19 cellular contexts compared by ENCODE assay signal in the genomic region with DNA sequence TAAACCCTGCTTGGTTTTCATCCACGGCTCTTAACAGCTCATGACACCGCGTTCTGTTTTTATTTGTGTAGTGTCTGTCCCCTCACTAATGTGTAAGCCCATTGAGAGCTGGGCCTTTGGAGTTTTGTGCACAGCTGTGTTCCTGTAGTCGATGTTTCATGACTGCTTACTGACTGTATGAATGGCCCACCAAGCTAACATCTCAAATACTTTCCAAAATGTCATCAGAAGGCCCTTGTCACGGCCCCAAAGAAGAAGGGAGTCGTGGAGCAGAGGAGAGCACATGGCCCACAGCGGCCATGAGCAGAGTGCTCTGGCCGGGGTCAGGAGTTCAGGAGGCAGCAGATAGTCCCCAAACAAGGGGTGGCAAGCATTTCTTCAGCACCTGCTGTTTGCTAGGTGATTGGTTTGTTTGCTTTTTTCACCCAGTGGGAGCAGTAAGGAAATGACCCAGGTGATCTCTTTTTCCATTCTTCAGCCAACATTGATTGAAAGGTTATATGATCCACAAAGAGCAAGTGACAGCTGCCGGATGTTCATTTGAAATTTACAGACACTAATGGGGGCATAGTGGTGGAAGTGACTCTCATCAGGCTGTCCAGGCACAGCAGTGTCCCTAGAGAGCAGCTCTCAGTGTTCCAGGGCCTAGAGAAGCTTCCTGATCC.
A peak's percentile ranks its signal among the peaks of the same experiment; 100 is the strongest.
DNase-seq lines count a peak whose midpoint lies in the region; ATAC-seq and TF ChIP-seq lines count a peak whose summit lies in the region.
"Had no signal": no experiment of that assay in that cellular context is flagged by ENCODE, and none has a peak within 500 bp of the region (broad histone marks: within the 10 kb centered on the region; RNA-seq: fewer than 3 reads in every experiment).

No MANE protein-coding gene starts in this region.

- H4K8ac ChIP-seq in neuronal stem cell (ENCODE audit: low read depth, low read length), result no peak overlapping the region

- no peak overlapping the region for H3K27ac Mint-ChIP-seq in Calu3 (ENCODE audit: unreplicated experiment)
- H3K27ac Mint-ChIP-seq: memory B cell; stimulated activated naive CD8-positive, alpha-beta T cell treated with anti-CD3 and anti-CD28 coated beads, Interleukin-15, Interleukin-2, amounts not matched to agents 100 ng/mL and 50 ng/mL, for 24 hours had no signal

- H3K27ac ChIP-seq in neuronal stem cell (replicated peaks; ENCODE audit: low read length), result no peak overlapping the region
- H3K27ac ChIP-seq: epithelial cell of prostate, WERI-Rb-1 had no signal

- no peaks in the 10 kb centered on the region for H4K20me1 ChIP-seq in Loucy (ENCODE audit: insufficient read depth, low read length, poor library complexity, severe bottlenecking)

- no peaks in the 10 kb centered on the region for H3K9me3 Mint-ChIP-seq in activated T-cell treated with anti-CD3 and anti-CD28 coated beads, Interleukin-2, amount 50 U/mL, for 4 hours
- H3K9me3 Mint-ChIP-seq in Calu3 (ENCODE audit: low read depth, unreplicated experiment), result no peaks in the 10 kb centered on the region
- H3K9me3 Mint-ChIP-seq: memory B cell; stimulated activated naive CD8-positive, alpha-beta T cell treated with anti-CD3 and anti-CD28 coated beads, Interleukin-15, Interleukin-2, amounts not matched to agents 100 ng/mL and 50 ng/mL, for 24 hours had no signal

- H3K36me3 ChIP-seq in Loucy (ENCODE audit: insufficient read depth, low read length), result no peaks in the 10 kb centered on the region
- no peaks in the 10 kb centered on the region for H3K36me3 ChIP-seq in neuronal stem cell (replicated peaks in 1 of 2; ENCODE audit: control insufficient read depth in 2 of 2, insufficient read depth in 2 of 2, low read length in 2 of 2)
- H3K36me3 ChIP-seq in MG63, result no peaks in the 10 kb centered on the region
- H3K36me3 ChIP-seq: WERI-Rb-1 had no signal

- H3K9ac ChIP-seq in Loucy (ENCODE audit: low read depth, low read length, poor library complexity, severe bottlenecking) (no peak overlapping the region), neuronal stem cell (ENCODE audit: low read depth, low read length, poor library complexity) (no peak overlapping the region)

- peak; percentile 59 for DNase-seq in NCI-H2107 (lab: John Stamatoyannopoulos, UW)
- peak; percentile 87 to 93 for DNase-seq in SHP77 (lab: John Stamatoyannopoulos, UW)
- DNase-seq in neuronal stem cell (ENCODE audit: low spot score), result no peak
- no peak for DNase-seq in activated T-cell treated with anti-CD3 and anti-CD28 coated beads, Interleukin-2, amount 50 U/mL, for 4 hours
- DNase-seq in MG63, result no peak
- no peak for DNase-seq in Calu3
- DNase-seq: activated CD8-positive, alpha-beta memory T cell treated with anti-CD3 and anti-CD28 coated beads for 24 hours; activated gamma-delta T cell; AML-193; cortex of kidney; GOT3; nucleus accumbens; WERI-Rb-1 had no signal

- no peak overlapping the region for H3K4ac ChIP-seq in neuronal stem cell (ENCODE audit: low read length)

- no peak overlapping the region for H2BK120ac ChIP-seq in neuronal stem cell (ENCODE audit: low read depth, low read length)

- no peak overlapping the region for H3K18ac ChIP-seq in neuronal stem cell (ENCODE audit: low read length)

- CTCF ChIA-PET in Calu3 (lab: Charles Lee), result no interaction called here

- no peaks in the 10 kb centered on the region for H3K36me3 Mint-ChIP-seq in activated T-cell treated with anti-CD3 and anti-CD28 coated beads, Interleukin-2, amount 50 U/mL, for 4 hours (ENCODE audit: insufficient read depth)
- no peaks in the 10 kb centered on the region for H3K36me3 Mint-ChIP-seq in Calu3 (ENCODE audit: insufficient read depth, unreplicated experiment)
- H3K36me3 Mint-ChIP-seq: memory B cell had no signal

- BruUV-seq in Calu3 (replicated peaks; lab: Mats Ljungman, UMichigan), result no TSS peak

- intact Hi-C loops in Calu3 (cut with micrococcal nuclease; ENCODE audit: unreplicated experiment), result no loop called here

- H3K27me3 ChIP-seq in Loucy (ENCODE audit: insufficient read depth, low read length, poor library complexity, severe bottlenecking) (no peaks in the 10 kb centered on the region), neuronal stem cell (ENCODE audit: control insufficient read depth in 3 of 3, insufficient read depth in 3 of 3, low read depth in 1 of 3, low read length in 3 of 3) (peaks cover 0 to 5% (median 0%) of the 10 kb centered on the region in 3 experiments), MG63 (no peaks in the 10 kb centered on the region)

- no peak for ATAC-seq in activated T-cell treated with anti-CD3 and anti-CD28 coated beads, Interleukin-2, amount 50 U/mL, for 4 hours
- no peak for ATAC-seq in HG03159 (IDR thresholded peaks at IDR 0.05; ENCODE audit: unreplicated experiment)
- ATAC-seq: HepG2 had no signal

- H2BK5ac ChIP-seq in neuronal stem cell (ENCODE audit: low read length), result no peak overlapping the region

- H3K27me3 Mint-ChIP-seq in activated T-cell treated with anti-CD3 and anti-CD28 coated beads, Interleukin-2, amount 50 U/mL, for 4 hours (ENCODE audit: low read depth), result no peaks in the 10 kb centered on the region
- H3K27me3 Mint-ChIP-seq in Calu3 (ENCODE audit: unreplicated experiment), result peaks cover 17% of the 10 kb centered on the region
- H3K27me3 Mint-ChIP-seq: stimulated activated naive CD8-positive, alpha-beta T cell treated with anti-CD3 and anti-CD28 coated beads, Interleukin-15, Interleukin-2, amounts not matched to agents 100 ng/mL and 50 ng/mL, for 24 hours had no signal

- no peak for TF ChIP-seq CTCF in Loucy (conservative IDR thresholded peaks at IDR 0.05; ENCODE audit: low read length)
- no peak for TF ChIP-seq CTCF in Calu3 (IDR thresholded peaks at IDR 0.05; ENCODE audit: unreplicated experiment)

- no peak overlapping the region for H2AK5ac ChIP-seq in neuronal stem cell (ENCODE audit: low read depth, low read length)

- H3K4me3 Mint-ChIP-seq in activated T-cell treated with anti-CD3 and anti-CD28 coated beads, Interleukin-2, amount 50 U/mL, for 4 hours, result no peak overlapping the region
- H3K4me3 Mint-ChIP-seq in Calu3 (ENCODE audit: low read depth, unreplicated experiment), result no peak overlapping the region
- H3K4me3 Mint-ChIP-seq: memory B cell; stimulated activated naive CD8-positive, alpha-beta T cell treated with anti-CD3 and anti-CD28 coated beads, Interleukin-15, Interleukin-2, amounts not matched to agents 100 ng/mL and 50 ng/mL, for 24 hours had no signal

- peaks cover 8% of the 10 kb centered on the region for H3K4me1 ChIP-seq in Loucy (ENCODE audit: insufficient read depth, low read length, poor library complexity, severe bottlenecking)
- peaks cover 0 to 3% of the 10 kb centered on the region in 2 donors for H3K4me1 ChIP-seq in neuronal stem cell (ENCODE audit: control insufficient read depth in 2 of 2, insufficient read depth in 1 of 2, low read depth in 1 of 2, low read length in 2 of 2)

- no peaks in the 10 kb centered on the region for H3K79me2 ChIP-seq in Loucy (ENCODE audit: insufficient read depth, low read length)

- no peak overlapping the region for H3K14ac ChIP-seq in neuronal stem cell (ENCODE audit: low read length)

- no peak overlapping the region for H3K23ac ChIP-seq in neuronal stem cell (ENCODE audit: low read depth, low read length, poor library complexity)

- WGBS in neuronal stem cell (ENCODE audit: extremely low coverage in 2 of 2, insufficient read length in 2 of 2, insufficient replicate concordance in 1 of 2), 2 donors, result no CpG with 5 or more reads among the region's 9 CpGs

- H3K9me3 ChIP-seq in Loucy (ENCODE audit: insufficient read depth, low read depth, low read length) (no peaks in the 10 kb centered on the region), neuronal stem cell (replicated peaks in 1 of 2; ENCODE audit: control insufficient read depth in 2 of 2, insufficient read depth in 1 of 2, low read depth in 1 of 2, low read length in 2 of 2) (no peaks in the 10 kb centered on the region), MG63 (no peaks in the 10 kb centered on the region)

- no peaks in the 10 kb centered on the region for H3K79me1 ChIP-seq in neuronal stem cell (ENCODE audit: low read depth, low read length)

- H2BK12ac ChIP-seq in neuronal stem cell (ENCODE audit: low read length), result no peak overlapping the region

- peak overlapping the region; percentile 76; the same call in 1 of the 2 replicates for H2AFZ ChIP-seq in Loucy (ENCODE audit: low read length)
- no peak overlapping the region for H2AFZ ChIP-seq in neuronal stem cell (ENCODE audit: low read length)

- H4K91ac ChIP-seq in neuronal stem cell (ENCODE audit: low read depth, low read length, poor library complexity), result peak overlapping the region; percentile 17

- no peak overlapping the region for H2BK15ac ChIP-seq in neuronal stem cell (ENCODE audit: low read length)

- no peak overlapping the region for H3K4me2 ChIP-seq in Loucy (ENCODE audit: low read depth, low read length, poor library complexity, severe bottlenecking)
- H3K4me2 ChIP-seq in neuronal stem cell (ENCODE audit: insufficient read depth, low read length, poor library complexity, severe bottlenecking), result no peak overlapping the region

- H3K9me2 ChIP-seq in Loucy (replicated peaks; ENCODE audit: low read depth, low read length), result no peaks in the 10 kb centered on the region

- no peaks in the 10 kb centered on the region for H3F3A ChIP-seq in Loucy (ENCODE audit: low read depth)

- no peak overlapping the region for H3K4me3 ChIP-seq in Loucy (ENCODE audit: low read length, poor library complexity, severe bottlenecking)
- no peak overlapping the region for H3K4me3 ChIP-seq in neuronal stem cell (ENCODE audit: low read length in 2 of 2)
- no peak overlapping the region for H3K4me3 ChIP-seq in MG63

- no peaks in the 10 kb centered on the region for H3K4me1 Mint-ChIP-seq in activated T-cell treated with anti-CD3 and anti-CD28 coated beads, Interleukin-2, amount 50 U/mL, for 4 hours (ENCODE audit: low read depth)
- no peaks in the 10 kb centered on the region for H3K4me1 Mint-ChIP-seq in Calu3 (ENCODE audit: low read depth, unreplicated experiment)
- H3K4me1 Mint-ChIP-seq: memory B cell had no signal

Comparison
In these comparisons a context has a peak if more than half of its experiments do, and no peak if none do; other contexts are left out.
1. DNase-seq: peak in NCI-H2107 (single experiment) and SHP77 (2 of 2); none in neuronal stem cell (single experiment), activated T-cell treated with anti-CD3 and anti-CD28 coated beads, Interleukin-2, amount 50 U/mL, for 4 hours (single experiment), MG63 (single experiment) and Calu3 (single experiment).